In genomic region chr19:13129384-13129783, GRCh38 we compare ENCODE assay signal across 26 cellular contexts. TPM values are rescaled to one million over a fixed set of nuclear protein-coding genes. Genes with fewer than 3 reads are reported as not detected.
DNase-seq lines count a peak whose midpoint lies in the region; ATAC-seq, FAIRE-seq and TF ChIP-seq lines count a peak whose summit lies in the region.
"Had no signal": no experiment of that assay in that cellular context is flagged by ENCODE, and none has a peak within 500 bp of the region (broad histone marks: within the 10 kb centered on the region; RNA-seq: fewer than 3 reads in every experiment).

No MANE protein-coding gene starts in this region.

- H2BK5ac ChIP-seq in neuronal stem cell (ENCODE audit: low read length), result no peak overlapping the region

- TF ChIP-seq CTCF in left ventricle myocardium inferior (IDR thresholded peaks at IDR 0.05; ENCODE audit: borderline replicate concordance) (no peak), K562 (IDR thresholded peaks at IDR 0.05 in 2 of 3, conservative IDR thresholded peaks at IDR 0.05 in 1 of 3; ENCODE audit: insufficient read depth in 2 of 3, low read depth in 1 of 3, low read length in 3 of 3) (no peak)

- no peak for FAIRE-seq in K562 (lab: Jason Lieb, UNC)
- FAIRE-seq: A549, D721Med, GM12892, H1 had no signal

- H4K91ac ChIP-seq in neuronal stem cell (ENCODE audit: low read depth, low read length, poor library complexity), result no peak overlapping the region

- peak overlapping the region; percentile 61 for H3K27ac ChIP-seq in left ventricle myocardium inferior (replicated peaks)
- H3K27ac ChIP-seq in K562 (ENCODE audit: extremely low read depth, low read depth, low read length), result no peak overlapping the region; the same call in 2 of the 3 replicates
- H3K27ac ChIP-seq in neuronal stem cell (replicated peaks; ENCODE audit: low read length), result no peak overlapping the region

- intact Hi-C loops in left ventricle myocardium inferior (cut with micrococcal nuclease) (no loop called here), cardiac septum (cut with DNase I) (no loop called here), K562 (cut with micrococcal nuclease) (no loop called here), left colon (cut with DNase I, micrococcal nuclease) (no loop called here)

- no peak for TF ChIP-seq RAD21 in K562 (CRISPR knock-in tag; conservative IDR thresholded peaks at IDR 0.05 in 1 of 2, IDR thresholded peaks at IDR 0.05 in 1 of 2)

- H2BK120ac ChIP-seq in neuronal stem cell (ENCODE audit: low read depth, low read length), result no peak overlapping the region

- no peak overlapping the region for H3K4me3 ChIP-seq in left ventricle myocardium inferior
- no peak overlapping the region for H3K4me3 ChIP-seq in K562
- no peak overlapping the region for H3K4me3 ChIP-seq in neuronal stem cell (ENCODE audit: low read length in 2 of 2)
- H3K4me3 ChIP-seq: A549; BLaER1 treated with 17β-estradiol and CSF1 and Interleukin-3, amounts not matched to agents 10 nM and 100 nM; GM23248 had no signal

- peaks cover 50% of the 10 kb centered on the region for H3K4me1 Mint-ChIP-seq in stimulated activated effector memory CD8-positive, alpha-beta T cell treated with anti-CD3 and anti-CD28 coated beads, Interleukin-12 subunit alpha, Interleukin-12 subunit beta, amount 100 ng/mL, for 72 hours

- POLR2A ChIA-PET in K562 (lab: Yijun Ruan, JAX), result interaction anchor here (0.5 to 3.1 kb wide), 11 partner anchors 9 to 1736 kb away, joined by 3 to 13 read pairs (median 4); partner anchors contain the start of genes IER2, NACC1 and STX10

- H3K23ac ChIP-seq in neuronal stem cell (ENCODE audit: low read depth, low read length, poor library complexity), result no peak overlapping the region

- TF ChIP-seq EP300 in K562 (IDR thresholded peaks at IDR 0.05; ENCODE audit: low read length), result no peak

- H3K9ac ChIP-seq in K562 (ENCODE audit: insufficient read depth in 1 of 2, low read depth in 2 of 2, low read length in 2 of 2) (peak overlapping the region in 1 of 2 experiments; percentile 62; a peak in 2 of 4 replicates), neuronal stem cell (ENCODE audit: low read depth, low read length, poor library complexity) (no peak overlapping the region)
- H3K9ac ChIP-seq: GM23248 had no signal

- H4K8ac ChIP-seq in neuronal stem cell (ENCODE audit: low read depth, low read length), result no peak overlapping the region

- peak overlapping the region; percentile 13 for H3K18ac ChIP-seq in neuronal stem cell (ENCODE audit: low read length)

- CTCF ChIA-PET in K562 (lab: Yijun Ruan, JAX; ENCODE audit: low intra/inter-chr PET ratio), result no interaction called here

- H3K36me3 Mint-ChIP-seq in stimulated activated effector memory CD8-positive, alpha-beta T cell treated with anti-CD3 and anti-CD28 coated beads, Interleukin-12 subunit alpha, Interleukin-12 subunit beta, amount 100 ng/mL, for 72 hours, result peaks cover 87% of the 10 kb centered on the region

- H3K4me3 Mint-ChIP-seq in stimulated activated effector memory CD8-positive, alpha-beta T cell treated with anti-CD3 and anti-CD28 coated beads, Interleukin-12 subunit alpha, Interleukin-12 subunit beta, amount 100 ng/mL, for 72 hours, result no peak overlapping the region
- H3K4me3 Mint-ChIP-seq: CD14-positive monocyte; CD4-positive, alpha-beta T cell had no signal

- DNase-seq in left ventricle myocardium inferior (no peak), cardiac septum (ENCODE audit: low spot score) (no peak), K562 (ENCODE audit: extremely low read depth in 1 of 4, low spot score in 3 of 4) (no peak), neuronal stem cell (ENCODE audit: low spot score) (no peak), DMS53 (lab: John Stamatoyannopoulos, UW) (no peak), left colon (no peak)
- no peak for DNase-seq in stimulated activated effector memory CD8-positive, alpha-beta T cell treated with anti-CD3 and anti-CD28 coated beads, Interleukin-12 subunit alpha, Interleukin-12 subunit beta, amount 100 ng/mL, for 72 hours (ENCODE audit: low spot score in 2 of 2)
- DNase-seq: ACHN; AML-193; BE2C; CD4-positive, alpha-beta T cell; CD8-positive, alpha-beta memory T cell; DMS 273 treated with DMSO at 0.1 percent for 48 hours; DMS79 treated with DMSO at 0.1 percent for 48 hours; GF-D8; GM23248; H7; HCEC 1CT had no signal

- H3K4me2 ChIP-seq in K562 (ENCODE audit: insufficient read depth, low read length) (no peak overlapping the region), neuronal stem cell (ENCODE audit: insufficient read depth, low read length, poor library complexity, severe bottlenecking) (no peak overlapping the region)
- H3K4me2 ChIP-seq: A549 had no signal

- H3K27me3 ChIP-seq in left ventricle myocardium inferior (ENCODE audit: low read depth), result no peaks in the 10 kb centered on the region
- H3K27me3 ChIP-seq in K562 (ENCODE audit: control insufficient read depth in 2 of 2, insufficient read depth in 2 of 2, low read length in 2 of 2), result no peaks in the 10 kb centered on the region
- no peaks in the 10 kb centered on the region for H3K27me3 ChIP-seq in neuronal stem cell (ENCODE audit: control insufficient read depth in 3 of 3, insufficient read depth in 3 of 3, low read depth in 1 of 3, low read length in 3 of 3)
- H3K27me3 ChIP-seq: BE2C; BLaER1 treated with 17β-estradiol and CSF1 and Interleukin-3, amounts not matched to agents 10 nM and 100 nM had no signal

- H3K4me1 ChIP-seq in left ventricle myocardium inferior (peaks cover 40% of the 10 kb centered on the region), K562 (replicated peaks in 1 of 2; ENCODE audit: control insufficient read depth in 2 of 2, insufficient read depth in 2 of 2, low read length in 2 of 2) (peaks cover 16 to 17% of the 10 kb centered on the region in 2 experiments), neuronal stem cell (ENCODE audit: control insufficient read depth in 2 of 2, insufficient read depth in 1 of 2, low read depth in 1 of 2, low read length in 2 of 2) (peaks cover 0 to 2% of the 10 kb centered on the region in 2 donors)
- H3K4me1 ChIP-seq: BE2C had no signal

- H3K14ac ChIP-seq in neuronal stem cell (ENCODE audit: low read length), result peak overlapping the region; percentile 56

- no peak overlapping the region for H2AK5ac ChIP-seq in neuronal stem cell (ENCODE audit: low read depth, low read length)

- H2BK12ac ChIP-seq in neuronal stem cell (ENCODE audit: low read length), result no peak overlapping the region

- no peaks in the 10 kb centered on the region for H3K9me3 Mint-ChIP-seq in stimulated activated effector memory CD8-positive, alpha-beta T cell treated with anti-CD3 and anti-CD28 coated beads, Interleukin-12 subunit alpha, Interleukin-12 subunit beta, amount 100 ng/mL, for 72 hours
- H3K9me3 Mint-ChIP-seq: CD4-positive, alpha-beta T cell; CD8-positive, alpha-beta memory T cell had no signal

- H3K9me3 ChIP-seq in left ventricle myocardium inferior (replicated peaks) (no peaks in the 10 kb centered on the region), K562 (replicated peaks; ENCODE audit: control insufficient read depth, insufficient read depth, low read depth, low read length) (no peaks in the 10 kb centered on the region), neuronal stem cell (replicated peaks in 1 of 2; ENCODE audit: control insufficient read depth in 2 of 2, insufficient read depth in 1 of 2, low read depth in 1 of 2, low read length in 2 of 2) (no peaks in the 10 kb centered on the region)
- H3K9me3 ChIP-seq: A549; BE2C; BLaER1 treated with 17β-estradiol and CSF1 and Interleukin-3, amounts not matched to agents 10 nM and 100 nM had no signal

- WGBS in K562 (ENCODE audit: insufficient coverage, low coverage, missing lambda C conversion rate), result 96% methylated on average over 6 of the region's 9 CpGs
- WGBS in neuronal stem cell (ENCODE audit: extremely low coverage in 2 of 2, insufficient read length in 2 of 2, insufficient replicate concordance in 1 of 2), 2 donors, result no CpG with 5 or more reads among the region's 9 CpGs

- in situ Hi-C loops in K562 (cut with MboI), result no loop called here

- H4K20me1 ChIP-seq in K562 (replicated peaks; ENCODE audit: control insufficient read depth, insufficient read depth, low read length), result peaks cover 48% of the 10 kb centered on the region

- H3K36me3 ChIP-seq in left ventricle myocardium inferior, result no peaks in the 10 kb centered on the region
- H3K36me3 ChIP-seq in K562 (ENCODE audit: control insufficient read depth, insufficient read depth, low read length), result peaks cover 82% of the 10 kb centered on the region
- H3K36me3 ChIP-seq in neuronal stem cell (replicated peaks in 1 of 2; ENCODE audit: control insufficient read depth in 2 of 2, insufficient read depth in 2 of 2, low read length in 2 of 2), result peaks cover 14 to 62% of the 10 kb centered on the region in 2 donors

- no peak overlapping the region for H2AFZ ChIP-seq in K562 (ENCODE audit: low read depth, low read length)
- no peak overlapping the region for H2AFZ ChIP-seq in neuronal stem cell (ENCODE audit: low read length)
- H2AFZ ChIP-seq: GM23248 had no signal

- H3K27ac Mint-ChIP-seq in stimulated activated effector memory CD8-positive, alpha-beta T cell treated with anti-CD3 and anti-CD28 coated beads, Interleukin-12 subunit alpha, Interleukin-12 subunit beta, amount 100 ng/mL, for 72 hours, result peak overlapping the region; percentile 84
- H3K27ac Mint-ChIP-seq: CD4-positive, alpha-beta T cell had no signal

- H3K79me1 ChIP-seq in neuronal stem cell (ENCODE audit: low read depth, low read length), result peaks cover 30% of the 10 kb centered on the region

- H2BK15ac ChIP-seq in neuronal stem cell (ENCODE audit: low read length), result no peak overlapping the region

- no peak for TF ChIP-seq POLR2A in K562 (conservative IDR thresholded peaks at IDR 0.05)

- no peaks in the 10 kb centered on the region for H3K9me1 ChIP-seq in K562 (ENCODE audit: control insufficient read depth, insufficient read depth, low read length)

- no peak overlapping the region for H3K4ac ChIP-seq in neuronal stem cell (ENCODE audit: low read length)

- ATAC-seq in K562, result peak; percentile 7; the same call in 2 of the 3 replicates
- no peak for ATAC-seq in stimulated activated effector memory CD8-positive, alpha-beta T cell treated with anti-CD3 and anti-CD28 coated beads, Interleukin-12 subunit alpha, Interleukin-12 subunit beta, amount 100 ng/mL, for 72 hours
- ATAC-seq in HG03139 (IDR thresholded peaks at IDR 0.05; ENCODE audit: unreplicated experiment), result no peak
- no peak for ATAC-seq in left colon

- H3K79me2 ChIP-seq in K562 (ENCODE audit: control insufficient read depth, insufficient read depth, low read length), result peaks cover 92% of the 10 kb centered on the region

- BruUV-seq in K562 (replicated peaks; lab: Mats Ljungman, UMichigan), result no TSS peak

RNA-seq across cellular contexts. Expression of gene NACC1, which starts 11.3 kb away (rescaled TPM):
- total RNA-seq in left ventricle myocardium inferior (35.4 TPM), cardiac septum (33.8 TPM), K562 (2014; rRNA removed) (62.4 and 85.7 TPM in 2 replicates), K562 (2014; rRNA removed; fragmentation: Illumina TruSeq; extraction: Trizol) (9.1 and 9.5 TPM in 2 replicates), K562 (2015; rRNA removed; fragmentation: Illumina TruSeq; extraction: Trizol) (40.2 and 46.8 TPM in 2 replicates), K562 (2021) (93.0 and 96.6 TPM in 2 replicates), left colon (10 to 100 TPM; 56.1 to 67.2 TPM)
- total RNA-seq in K562 (2011; cell fraction: chromatin; rRNA removed; ENCODE audit: low replicate concordance), result 31.6 and 133 TPM in 2 replicates
- total RNA-seq in K562 (2011; cell fraction: nucleolus; rRNA removed), result 77.5 and 89.6 TPM in 2 replicates
- 35.3 and 45.1 TPM in 2 replicates for total RNA-seq in K562 (2011; cell fraction: nucleoplasm; rRNA removed)
- polyA plus RNA-seq in K562 (2011; rRNA removed) (25.8 and 49.0 TPM in 2 replicates), K562 (2014; fragmentation: Illumina TruSeq; extraction: Trizol) (23.2 and 90.7 TPM in 2 replicates), K562 (2014; fragmentation: Nextera tagmentation; extraction: Ambion mirVana) (under 1 TPM; 0.04 to 0.17 TPM), K562 (2014; rRNA removed) (46.1 and 68.1 TPM in 2 replicates)
- 59.4 and 222 TPM in 2 replicates for polyA plus RNA-seq in K562 (2011; cell fraction: cytosol; rRNA removed)
- 52.2 and 123 TPM in 2 replicates for polyA plus RNA-seq in K562 (2011; cell fraction: nucleus; rRNA removed)
- 35.2 and 37.0 TPM in 2 replicates for polyA plus RNA-seq in K562 (2012)
- polyA minus RNA-seq in K562 (2011; rRNA and poly(A)+ RNA removed), result 17.9 and 39.8 TPM in 2 replicates
- 67.5 and 79.0 TPM in 2 replicates for polyA minus RNA-seq in K562 (2011; cell fraction: cytosol; rRNA and poly(A)+ RNA removed)
- polyA minus RNA-seq in K562 (2011; cell fraction: nucleus; rRNA and poly(A)+ RNA removed), result 16.6 and 18.0 TPM in 2 replicates
- polyA plus RNA-seq in neuronal stem cell (2013, experiment 1 of 2), result 123 TPM
- polyA plus RNA-seq in neuronal stem cell (2013, experiment 2 of 2), result 121 TPM

RNA-seq across cellular contexts. Expression of gene TRMT1, which starts 12.8 kb away (rescaled TPM):
- total RNA-seq in left ventricle myocardium inferior (19.6 TPM), cardiac septum (17.5 TPM), K562 (2014; rRNA removed) (89.1 and 113 TPM in 2 replicates), K562 (2014; rRNA removed; fragmentation: Illumina TruSeq; extraction: Trizol) (25.8 and 42.9 TPM in 2 replicates), K562 (2015; rRNA removed; fragmentation: Illumina TruSeq; extraction: Trizol) (54.3 and 60.2 TPM in 2 replicates), K562 (2021) (118 TPM in 2 replicates), left colon (10 to 100 TPM; 22.0 to 23.6 TPM)
- 73.3 and 179 TPM in 2 replicates for total RNA-seq in K562 (2011; cell fraction: chromatin; rRNA removed; ENCODE audit: low replicate concordance)
- 168 and 175 TPM in 2 replicates for total RNA-seq in K562 (2011; cell fraction: nucleolus; rRNA removed)
- total RNA-seq in K562 (2011; cell fraction: nucleoplasm; rRNA removed), result 79.0 and 80.0 TPM in 2 replicates
- polyA plus RNA-seq in K562 (2011; rRNA removed) (44.1 and 53.3 TPM in 2 replicates), K562 (2014; fragmentation: Illumina TruSeq; extraction: Trizol) (84.8 and 96.2 TPM in 2 replicates), K562 (2014; fragmentation: Nextera tagmentation; extraction: Ambion mirVana) (10 to 100 TPM in 1 of 2 experiments, 1 to 10 TPM in 1; 5.8 to 10.9 TPM), K562 (2014; rRNA removed) (155 and 158 TPM in 2 replicates)
- polyA plus RNA-seq in K562 (2011; cell fraction: cytosol; rRNA removed), result 39.2 and 80.0 TPM in 2 replicates
- polyA plus RNA-seq in K562 (2011; cell fraction: nucleus; rRNA removed), result 282 and 531 TPM in 2 replicates
- polyA plus RNA-seq in K562 (2012), result 59.6 and 77.8 TPM in 2 replicates
- polyA minus RNA-seq in K562 (2011; rRNA and poly(A)+ RNA removed), result 23.7 and 27.9 TPM in 2 replicates
- 49.3 and 51.7 TPM in 2 replicates for polyA minus RNA-seq in K562 (2011; cell fraction: cytosol; rRNA and poly(A)+ RNA removed)
- 50.5 and 77.3 TPM in 2 replicates for polyA minus RNA-seq in K562 (2011; cell fraction: nucleus; rRNA and poly(A)+ RNA removed)
- 22.9 TPM for polyA plus RNA-seq in neuronal stem cell (2013, experiment 1 of 2)
- 24.4 TPM for polyA plus RNA-seq in neuronal stem cell (2013, experiment 2 of 2)

RNA-seq across cellular contexts. Expression of gene STX10, which starts 20.8 kb away (rescaled TPM):
- 39.2 TPM for total RNA-seq in left ventricle myocardium inferior
- total RNA-seq in cardiac septum, result 25.7 TPM
- 25.6 and 67.7 TPM in 2 replicates for total RNA-seq in K562 (2011; cell fraction: chromatin; rRNA removed; ENCODE audit: low replicate concordance)
- 56.9 and 60.3 TPM in 2 replicates for total RNA-seq in K562 (2011; cell fraction: nucleolus; rRNA removed)
- total RNA-seq in K562 (2011; cell fraction: nucleoplasm; rRNA removed), result 42.4 and 42.7 TPM in 2 replicates
- total RNA-seq in K562 (2014; rRNA removed), result 57.8 and 59.2 TPM in 2 replicates
- 12.6 and 19.0 TPM in 2 replicates for total RNA-seq in K562 (2014; rRNA removed; fragmentation: Illumina TruSeq; extraction: Trizol)
- 31.0 and 33.9 TPM in 2 replicates for total RNA-seq in K562 (2015; rRNA removed; fragmentation: Illumina TruSeq; extraction: Trizol)
- 39.6 and 41.6 TPM in 2 replicates for total RNA-seq in K562 (2021)
- 46.6 and 77.4 TPM in 2 replicates for polyA plus RNA-seq in K562 (2011; rRNA removed)
- polyA plus RNA-seq in K562 (2011; cell fraction: cytosol; rRNA removed), result 62.2 and 72.6 TPM in 2 replicates
- 159 and 172 TPM in 2 replicates for polyA plus RNA-seq in K562 (2011; cell fraction: nucleus; rRNA removed)
- 46.6 and 75.7 TPM in 2 replicates for polyA plus RNA-seq in K562 (2012)
- 30.3 and 35.2 TPM in 2 replicates for polyA plus RNA-seq in K562 (2014; fragmentation: Illumina TruSeq; extraction: Trizol)
- 1 to 10 TPM in 1 of 2 experiments, under 1 TPM in 1; 0.51 to 1.7 TPM for polyA plus RNA-seq in K562 (2014; fragmentation: Nextera tagmentation; extraction: Ambion mirVana)
- 66.3 and 78.0 TPM in 2 replicates for polyA plus RNA-seq in K562 (2014; rRNA removed)
- 12.8 and 14.0 TPM in 2 replicates for polyA minus RNA-seq in K562 (2011; rRNA and poly(A)+ RNA removed)
- 14.0 and 15.9 TPM in 2 replicates for polyA minus RNA-seq in K562 (2011; cell fraction: cytosol; rRNA and poly(A)+ RNA removed)
- polyA minus RNA-seq in K562 (2011; cell fraction: nucleus; rRNA and poly(A)+ RNA removed), result 10.5 and 19.3 TPM in 2 replicates
- polyA plus RNA-seq in neuronal stem cell (2013, experiment 1 of 2), result 35.3 TPM
- polyA plus RNA-seq in neuronal stem cell (2013, experiment 2 of 2), result 33.1 TPM
- total RNA-seq in left colon, result 10 to 100 TPM; 48.0 to 66.0 TPM

RNA-seq across cellular contexts. Expression of gene IER2, which starts 20.8 kb away (rescaled TPM):
- 17.3 TPM for total RNA-seq in left ventricle myocardium inferior
- total RNA-seq in cardiac septum, result 28.4 TPM
- 67.1 and 140 TPM in 2 replicates for total RNA-seq in K562 (2011; cell fraction: chromatin; rRNA removed; ENCODE audit: low replicate concordance)
- total RNA-seq in K562 (2011; cell fraction: nucleolus; rRNA removed), result 139 and 159 TPM in 2 replicates
- 90.2 and 96.9 TPM in 2 replicates for total RNA-seq in K562 (2011; cell fraction: nucleoplasm; rRNA removed)
- 84.5 and 134 TPM in 2 replicates for total RNA-seq in K562 (2014; rRNA removed)
- total RNA-seq in K562 (2014; rRNA removed; fragmentation: Illumina TruSeq; extraction: Trizol), result 23.6 and 24.4 TPM in 2 replicates
- 14.8 and 17.4 TPM in 2 replicates for total RNA-seq in K562 (2015; rRNA removed; fragmentation: Illumina TruSeq; extraction: Trizol)
- total RNA-seq in K562 (2021), result 205 and 214 TPM in 2 replicates
- polyA plus RNA-seq in K562 (2011; rRNA removed), result 23.7 and 32.9 TPM in 2 replicates
- 37.6 and 91.2 TPM in 2 replicates for polyA plus RNA-seq in K562 (2011; cell fraction: cytosol; rRNA removed)
- 112 and 193 TPM in 2 replicates for polyA plus RNA-seq in K562 (2011; cell fraction: nucleus; rRNA removed)
- 158 and 169 TPM in 2 replicates for polyA plus RNA-seq in K562 (2012)
- polyA plus RNA-seq in K562 (2014; fragmentation: Illumina TruSeq; extraction: Trizol), result 35.5 and 67.9 TPM in 2 replicates
- polyA plus RNA-seq in K562 (2014; fragmentation: Nextera tagmentation; extraction: Ambion mirVana), result 1 to 10 TPM; 4.5 to 5.1 TPM
- 127 and 140 TPM in 2 replicates for polyA plus RNA-seq in K562 (2014; rRNA removed)
- polyA minus RNA-seq in K562 (2011; rRNA and poly(A)+ RNA removed), result 8.8 and 9.1 TPM in 2 replicates
- 38.4 and 48.8 TPM in 2 replicates for polyA minus RNA-seq in K562 (2011; cell fraction: cytosol; rRNA and poly(A)+ RNA removed)
- 39.2 and 41.5 TPM in 2 replicates for polyA minus RNA-seq in K562 (2011; cell fraction: nucleus; rRNA and poly(A)+ RNA removed)
- polyA plus RNA-seq in neuronal stem cell (2013, experiment 1 of 2), result 64.6 TPM
- 64.5 TPM for polyA plus RNA-seq in neuronal stem cell (2013, experiment 2 of 2)
- total RNA-seq in left colon, result 100 to 1,000 TPM; 116 to 155 TPM

RNA-seq across cellular contexts. Expression of gene LYL1, which starts 26.7 kb away (rescaled TPM):
- total RNA-seq in left ventricle myocardium inferior (6.3 TPM), cardiac septum (9.4 TPM), K562 (2014; rRNA removed) (266 and 312 TPM in 2 replicates), K562 (2014; rRNA removed; fragmentation: Illumina TruSeq; extraction: Trizol) (13.2 and 17.7 TPM in 2 replicates), K562 (2015; rRNA removed; fragmentation: Illumina TruSeq; extraction: Trizol) (89.9 and 108 TPM in 2 replicates), K562 (2021) (216 and 218 TPM in 2 replicates), left colon (1 to 10 TPM; 2.0 to 4.5 TPM)
- total RNA-seq in K562 (2011; cell fraction: chromatin; rRNA removed; ENCODE audit: low replicate concordance), result 54.5 and 112 TPM in 2 replicates
- total RNA-seq in K562 (2011; cell fraction: nucleolus; rRNA removed), result 105 and 123 TPM in 2 replicates
- total RNA-seq in K562 (2011; cell fraction: nucleoplasm; rRNA removed), result 74.6 and 89.7 TPM in 2 replicates
- polyA plus RNA-seq in K562 (2011; rRNA removed) (34.0 and 47.0 TPM in 2 replicates), K562 (2014; fragmentation: Illumina TruSeq; extraction: Trizol) (17.8 and 71.5 TPM in 2 replicates), K562 (2014; fragmentation: Nextera tagmentation; extraction: Ambion mirVana) (1 to 10 TPM; 1.3 to 1.6 TPM), K562 (2014; rRNA removed) (165 and 175 TPM in 2 replicates)
- polyA plus RNA-seq in K562 (2011; cell fraction: cytosol; rRNA removed), result 73.1 and 246 TPM in 2 replicates
- 76.6 and 132 TPM in 2 replicates for polyA plus RNA-seq in K562 (2011; cell fraction: nucleus; rRNA removed)
- polyA plus RNA-seq in K562 (2012), result 144 and 229 TPM in 2 replicates
- 12.7 and 14.2 TPM in 2 replicates for polyA minus RNA-seq in K562 (2011; rRNA and poly(A)+ RNA removed)
- polyA minus RNA-seq in K562 (2011; cell fraction: cytosol; rRNA and poly(A)+ RNA removed), result 46.0 and 79.3 TPM in 2 replicates
- polyA minus RNA-seq in K562 (2011; cell fraction: nucleus; rRNA and poly(A)+ RNA removed), result 37.4 and 52.3 TPM in 2 replicates
- polyA plus RNA-seq in neuronal stem cell (2013, experiment 1 of 2), result 1.1 TPM
- polyA plus RNA-seq in neuronal stem cell (2013, experiment 2 of 2), result 1.1 TPM
- total RNA-seq: G401, GM23248 had no signal
